Comparison of ENCODE assay signal across 8 cellular contexts in the genomic region with DNA sequence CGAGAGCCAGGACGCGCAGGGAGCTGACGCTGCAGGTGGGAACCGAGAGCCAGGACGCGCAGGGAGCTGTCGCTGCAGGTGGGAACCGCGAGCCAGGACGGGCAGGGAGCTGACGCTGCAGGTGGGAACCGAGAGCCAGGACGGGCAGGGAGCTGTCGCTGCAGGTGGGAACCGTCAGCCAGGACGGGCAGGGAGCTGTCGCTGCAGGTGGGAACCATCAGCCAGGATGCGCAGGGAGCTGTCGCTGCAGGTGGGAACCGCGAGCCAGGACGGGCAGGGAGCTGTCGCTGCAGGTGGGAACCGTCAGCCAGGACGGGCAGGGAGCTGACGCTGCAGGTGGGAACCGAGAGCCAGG. TPM values are rescaled to one million over a fixed set of nuclear protein-coding genes. Genes with fewer than 3 reads are reported as not detected.
"Had no signal": no experiment of that assay in that cellular context is flagged by ENCODE, and none has a peak within 500 bp of the region (broad histone marks: within the 10 kb centered on the region; RNA-seq: fewer than 3 reads in every experiment).

No MANE protein-coding gene starts in this region.

RNA-seq across cellular contexts. Expression of gene PLD4, which starts 19.1 kb away (rescaled TPM):
- total RNA-seq: activated CD4-positive, alpha-beta memory T cell treated with anti-CD3 and anti-CD28 coated beads for 36 hours; activated CD4-positive, alpha-beta memory T cell treated with anti-CD3 and anti-CD28 coated beads, Interleukin-2, amount 10 ng/mL, durations not matched to agents 7 days and 5 days; activated CD4-positive, alpha-beta T cell treated with anti-CD3 and anti-CD28 coated beads for 36 hours; activated CD4-positive, alpha-beta T cell treated with anti-CD3 and anti-CD28 coated beads, Interleukin-2, amount 10 ng/mL, durations not matched to agents 7 days and 5 days; activated CD8-positive, alpha-beta memory T cell treated with anti-CD3 and anti-CD28 coated beads for 36 hours; activated CD8-positive, alpha-beta memory T cell treated with anti-CD3 and anti-CD28 coated beads, Interleukin-2, amount 10 ng/mL, durations not matched to agents 7 days and 5 days; activated CD8-positive, alpha-beta T cell treated with anti-CD3 and anti-CD28 coated beads for 36 hours; activated CD8-positive, alpha-beta T cell treated with anti-CD3 and anti-CD28 coated beads, Interleukin-2, amount 10 ng/mL, durations not matched to agents 7 days and 5 days had no signal
